ENCODE assay signal across 9 cellular contexts in the genomic region with DNA sequence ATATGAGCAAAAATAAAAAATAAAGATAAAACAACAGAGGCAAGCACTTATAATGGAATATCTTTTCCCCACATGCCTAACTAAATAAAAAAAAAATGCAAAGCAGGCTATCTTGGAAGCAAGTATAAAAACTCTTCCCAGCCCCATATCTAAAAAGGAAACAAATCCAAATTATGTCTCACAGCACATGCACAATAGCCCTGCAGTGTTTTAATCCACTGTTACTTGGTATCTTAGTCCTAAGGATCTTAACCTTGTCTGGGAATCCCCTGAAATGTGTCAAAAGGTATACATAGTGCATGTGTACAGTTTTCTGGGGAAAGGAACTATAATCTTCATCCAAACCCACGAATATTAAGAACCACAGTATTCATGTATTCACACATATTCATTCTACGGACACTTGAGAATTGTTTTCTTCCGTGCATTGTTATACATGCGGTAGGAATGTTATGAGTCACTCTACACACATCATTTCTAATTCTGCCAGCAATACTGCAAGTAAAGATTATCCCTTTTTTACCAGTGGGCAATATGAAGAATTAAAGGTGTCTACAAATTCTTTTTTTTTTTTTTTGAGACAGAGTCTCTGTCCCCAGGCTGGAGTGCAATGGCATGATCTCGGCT. TPM values are rescaled to one million over a fixed set of nuclear protein-coding genes. Genes with fewer than 3 reads are reported as not detected.
DNase-seq lines count a peak whose midpoint lies in the region; ATAC-seq, FAIRE-seq and TF ChIP-seq lines count a peak whose summit lies in the region.
"Had no signal": no experiment of that assay in that cellular context is flagged by ENCODE, and none has a peak within 500 bp of the region (broad histone marks: within the 10 kb centered on the region; RNA-seq: fewer than 3 reads in every experiment).

No MANE protein-coding gene starts in this region.

- H3F3A ChIP-seq in PC-3 (ENCODE audit: low read length, unreplicated experiment) = peaks cover 7% of the 10 kb centered on the region

- H3K9me2 ChIP-seq in PC-3 (replicated peaks; ENCODE audit: low read length) = no peaks in the 10 kb centered on the region

- no peak overlapping the region for H2AFZ ChIP-seq in PC-3 (ENCODE audit: low read length)
- peak overlapping the region; percentile 61 for H2AFZ ChIP-seq in keratinocyte (ENCODE audit: control insufficient read depth, low read length)

- no peak overlapping the region for H3K9ac ChIP-seq in PC-3 (ENCODE audit: low read length)
- no peak overlapping the region for H3K9ac ChIP-seq in keratinocyte (ENCODE audit: control insufficient read depth, extremely low read depth, insufficient read depth, low read length)

- H3K27ac ChIP-seq in PC-3 (ENCODE audit: low read length) (peak overlapping the region; percentile 43), keratinocyte (ENCODE audit: control insufficient read depth, insufficient read depth, low read length) (peak overlapping the region; percentile 30)

- no peaks in the 10 kb centered on the region for H4K20me1 ChIP-seq in PC-3 (ENCODE audit: low read length)
- H4K20me1 ChIP-seq in keratinocyte (ENCODE audit: control insufficient read depth, extremely low read depth, insufficient read depth, low read length) = no peaks in the 10 kb centered on the region

- FAIRE-seq in keratinocyte (lab: Jason Lieb, UNC) = peak; percentile 73

- peak; percentile 91 for ATAC-seq in PC-3
- ATAC-seq in HG03196 (IDR thresholded peaks at IDR 0.05; ENCODE audit: unreplicated experiment) = no peak

- no TSS peak for BruUV-seq in PC-3 (replicated peaks; lab: Mats Ljungman, UMichigan)

- POLR2A ChIA-PET in PC-3 (lab: Charles Lee; ENCODE audit: unreplicated experiment) = no interaction called here

- H3K79me2 ChIP-seq in PC-3 (ENCODE audit: low read length) = no peaks in the 10 kb centered on the region
- no peaks in the 10 kb centered on the region for H3K79me2 ChIP-seq in keratinocyte (ENCODE audit: control insufficient read depth, insufficient read depth, low read length)

- no peaks in the 10 kb centered on the region for H3K36me3 ChIP-seq in PC-3 (ENCODE audit: low read depth, low read length)
- H3K36me3 ChIP-seq in keratinocyte (ENCODE audit: control insufficient read depth in 2 of 2, extremely low read depth in 1 of 2, insufficient read depth in 2 of 2, low read length in 2 of 2) = no peaks in the 10 kb centered on the region

- no peaks in the 10 kb centered on the region for H3K9me3 ChIP-seq in PC-3 (ENCODE audit: low read length)
- H3K9me3 ChIP-seq in keratinocyte (ENCODE audit: control insufficient read depth, low read depth, low read length) = no peaks in the 10 kb centered on the region

- H3K9me1 ChIP-seq in keratinocyte (ENCODE audit: control insufficient read depth, extremely low read depth, insufficient read depth, low read length) = no peaks in the 10 kb centered on the region

- in situ Hi-C loops in GM13976 (cut with MboI; ENCODE audit: low sequenced_read_pairs, unreplicated experiment) = no loop called here

- CTCF ChIA-PET in PC-3 (lab: Charles Lee) = no interaction called here

- DNase-seq in GM13976 (ENCODE audit: low spot score) = peak; percentile 42
- DNase-seq in HFF-Myc (ENCODE audit: extremely low read depth, low read depth) = peak; percentile 25
- peak; percentile 90 for DNase-seq in PC-3
- peak; percentile 25 for DNase-seq in keratinocyte (ENCODE audit: low read depth, low spot score)
- DNase-seq in foreskin melanocyte = no peak
- no peak for DNase-seq in D341Med (ENCODE audit: low spot score)
- no peak for DNase-seq in activated T-cell treated with anti-CD3 and anti-CD28 coated beads for 4 hours
- DNase-seq: naive B cell had no signal

- intact Hi-C loops in PC-3 (cut with micrococcal nuclease) = loop anchor here (1.0 to 10.0 kb wide), 4 partner anchors 22 to 308 kb away; a partner anchor contains a TSS

- TF ChIP-seq CTCF in GM13976 (IDR thresholded peaks at IDR 0.05; ENCODE audit: borderline replicate concordance, control extremely low read depth, extremely low read depth, insufficient read depth, missing control alignments) (no peak), HFF-Myc (IDR thresholded peaks at IDR 0.05; ENCODE audit: low read depth, low read length, missing control alignments) (no peak), PC-3 (conservative IDR thresholded peaks at IDR 0.05; ENCODE audit: low read depth, low read length) (no peak), keratinocyte (optimal IDR thresholded peaks at IDR 0.05 in 1 of 3, IDR thresholded peaks at IDR 0.05 in 1 of 3, conservative IDR thresholded peaks at IDR 0.05 in 1 of 3; ENCODE audit: extremely low read depth in 1 of 3, insufficient read depth in 2 of 3, low read length in 3 of 3) (no peak)

- H3K4me2 ChIP-seq in PC-3 (ENCODE audit: low read length) = peak overlapping the region; percentile 64
- H3K4me2 ChIP-seq in keratinocyte (ENCODE audit: control insufficient read depth, extremely low read depth, insufficient read depth, low read depth, low read length) = peak overlapping the region; percentile 85

- H3K4me1 ChIP-seq in PC-3 (ENCODE audit: insufficient read depth, low read length) = peaks cover 30% of the 10 kb centered on the region
- H3K4me1 ChIP-seq in keratinocyte (ENCODE audit: control insufficient read depth, extremely low read depth, insufficient read depth, low read length) = peaks cover 23% of the 10 kb centered on the region

- no peak overlapping the region for H3K4me3 ChIP-seq in HFF-Myc (replicated peaks; ENCODE audit: low read depth, low read length)
- H3K4me3 ChIP-seq in PC-3 (ENCODE audit: low read length) = peak overlapping the region; percentile 23; the same call in 1 of the 2 replicates
- H3K4me3 ChIP-seq in keratinocyte (ENCODE audit: control insufficient read depth in 2 of 3, extremely low read depth in 1 of 3, insufficient read depth in 2 of 3, low read depth in 1 of 3, low read length in 3 of 3) = peak overlapping the region in 2 of 3 experiments; percentile 28 to 53

- dilution Hi-C loops in keratinocyte (cut with MboI; ENCODE audit: extremely low pct_ligation_motif_present, low sequenced_read_pairs) = no loop called here

- H3K27me3 ChIP-seq in PC-3 (ENCODE audit: low read length) (no peaks in the 10 kb centered on the region), keratinocyte (ENCODE audit: control insufficient read depth, extremely low read depth, insufficient read depth, low read length) (no peaks in the 10 kb centered on the region)

RNA-seq across cellular contexts. Expression of a gene that starts 47.8 kb away (rescaled TPM):
- 30.5 and 33.7 TPM in 2 replicates for total RNA-seq in PC-3 (2014; rRNA removed)
- polyA plus RNA-seq in keratinocyte = 44.8 to 87.8 TPM (median 81.5 TPM) in 3 replicates
- polyA plus RNA-seq in keratinocyte (2011; ENCODE audit: low read depth) = 49.5 TPM
- 59.0 and 96.6 TPM in 2 replicates for polyA plus RNA-seq in keratinocyte (2011; cell fraction: cytosol; rRNA removed)
- polyA plus RNA-seq in keratinocyte (2011; cell fraction: nucleus; rRNA removed) = 37.6 and 42.4 TPM in 2 replicates
- 67.2 and 79.3 TPM in 2 replicates for polyA plus RNA-seq in keratinocyte (2012; ENCODE audit: low replicate concordance)
- 30.1 to 65.1 TPM (median 53.6 TPM) in 3 replicates for polyA minus RNA-seq in keratinocyte
- polyA minus RNA-seq in keratinocyte (2011; cell fraction: cytosol; rRNA and poly(A)+ RNA removed) = 72.1 TPM
- 34.4 and 58.8 TPM in 2 replicates for polyA minus RNA-seq in keratinocyte (2011; cell fraction: nucleus; rRNA and poly(A)+ RNA removed)

Comparison
In these comparisons a context has a peak if more than half of its experiments do, and no peak if none do; other contexts are left out.
1. DNase-seq: peak in GM13976 (single experiment), HFF-Myc (single experiment), PC-3 (single experiment) and keratinocyte (single experiment); none in foreskin melanocyte (single experiment), D341Med (single experiment) and activated T-cell treated with anti-CD3 and anti-CD28 coated beads for 4 hours (single experiment).